ENCODE assay signal across 8 cellular contexts in genomic region chr22:28029201-28029948, GRCh38.
DNase-seq lines count a peak whose midpoint lies in the region; ATAC-seq lines count a peak whose summit lies in the region.

No MANE protein-coding gene starts in this region.

- H3K36me3 ChIP-seq in neuronal stem cell (replicated peaks in 1 of 2; ENCODE audit: control insufficient read depth in 2 of 2, insufficient read depth in 2 of 2, low read length in 2 of 2) = peaks cover 12 to 35% of the 10 kb centered on the region in 2 donors
- no peaks in the 10 kb centered on the region for H3K36me3 ChIP-seq in effector memory CD4-positive, alpha-beta T cell (ENCODE audit: control insufficient read depth, insufficient read depth, low read length)

- no peak overlapping the region for H3K4ac ChIP-seq in neuronal stem cell (ENCODE audit: low read length)

- H3K14ac ChIP-seq in neuronal stem cell (ENCODE audit: low read length) = no peak overlapping the region

- no peak overlapping the region for H2BK120ac ChIP-seq in neuronal stem cell (ENCODE audit: low read depth, low read length)

- H3K27ac ChIP-seq in neuronal stem cell (replicated peaks; ENCODE audit: low read length) = no peak overlapping the region
- no peak overlapping the region for H3K27ac ChIP-seq in effector memory CD4-positive, alpha-beta T cell (ENCODE audit: insufficient read depth, low read length, poor library complexity, severe bottlenecking)

- no peak overlapping the region for H3K9ac ChIP-seq in neuronal stem cell (ENCODE audit: low read depth, low read length, poor library complexity)

- no peaks in the 10 kb centered on the region for H3K27me3 ChIP-seq in neuronal stem cell (ENCODE audit: control insufficient read depth in 3 of 3, insufficient read depth in 3 of 3, low read depth in 1 of 3, low read length in 3 of 3)
- H3K27me3 ChIP-seq in effector memory CD4-positive, alpha-beta T cell (replicated peaks; ENCODE audit: control insufficient read depth, insufficient read depth, low read length, poor library complexity, severe bottlenecking) = no peaks in the 10 kb centered on the region

- no peak overlapping the region for H4K8ac ChIP-seq in neuronal stem cell (ENCODE audit: low read depth, low read length)

- no CpG with 5 or more reads among the region's 6 CpGs for WGBS in neuronal stem cell (ENCODE audit: extremely low coverage in 2 of 2, insufficient read length in 2 of 2, insufficient replicate concordance in 1 of 2), 2 donors

- no peak overlapping the region for H4K91ac ChIP-seq in neuronal stem cell (ENCODE audit: low read depth, low read length, poor library complexity)

- no peak overlapping the region for H2AK5ac ChIP-seq in neuronal stem cell (ENCODE audit: low read depth, low read length)

- H3K4me3 ChIP-seq in neuronal stem cell (ENCODE audit: low read length in 2 of 2) = peak overlapping the region in 1 of 2 donors; percentile 18
- no peak overlapping the region for H3K4me3 ChIP-seq in effector memory CD4-positive, alpha-beta T cell (ENCODE audit: insufficient read depth, low read depth, low read length, poor library complexity, severe bottlenecking)

- no peak overlapping the region for H2BK15ac ChIP-seq in neuronal stem cell (ENCODE audit: low read length)

- H2AFZ ChIP-seq in neuronal stem cell (ENCODE audit: low read length) = no peak overlapping the region

- no peaks in the 10 kb centered on the region for H3K79me1 ChIP-seq in neuronal stem cell (ENCODE audit: low read depth, low read length)

- H3K9me3 ChIP-seq in neuronal stem cell (replicated peaks in 1 of 2; ENCODE audit: control insufficient read depth in 2 of 2, insufficient read depth in 1 of 2, low read depth in 1 of 2, low read length in 2 of 2) = no peaks in the 10 kb centered on the region
- no peaks in the 10 kb centered on the region for H3K9me3 ChIP-seq in effector memory CD4-positive, alpha-beta T cell (ENCODE audit: control insufficient read depth, low read length)

- peak overlapping the region; percentile 45 for H2BK5ac ChIP-seq in neuronal stem cell (ENCODE audit: low read length)

- no peak overlapping the region for H3K4me2 ChIP-seq in neuronal stem cell (ENCODE audit: insufficient read depth, low read length, poor library complexity, severe bottlenecking)

- H3K23ac ChIP-seq in neuronal stem cell (ENCODE audit: low read depth, low read length, poor library complexity) = no peak overlapping the region

- ATAC-seq in GM19351 (IDR thresholded peaks at IDR 0.05; ENCODE audit: unreplicated experiment) = no peak
- no peak for ATAC-seq in HG03095 (IDR thresholded peaks at IDR 0.05; ENCODE audit: unreplicated experiment)

- DNase-seq in Daoy (ENCODE audit: low read depth) = peak; percentile 94
- DNase-seq in NCI-H2107 treated with DMSO at 0.1 percent for 48 hours (lab: John Stamatoyannopoulos, UW; ENCODE audit: unreplicated experiment) = peak; percentile 97
- peak; percentile 98 to 100 for DNase-seq in dermis microvascular lymphatic vessel endothelial cell (ENCODE audit: low read depth in 2 of 2)
- DNase-seq in neuronal stem cell (ENCODE audit: low spot score) = no peak
- DNase-seq in activated CD4-positive, alpha-beta T cell treated with anti-CD3 and anti-CD28 coated beads for 1 hour = no peak
- DNase-seq in effector memory CD4-positive, alpha-beta T cell = no peak

- no peak overlapping the region for H3K18ac ChIP-seq in neuronal stem cell (ENCODE audit: low read length)

- H3K4me1 ChIP-seq in neuronal stem cell (ENCODE audit: control insufficient read depth in 2 of 2, insufficient read depth in 1 of 2, low read depth in 1 of 2, low read length in 2 of 2) = peaks cover 9 to 29% of the 10 kb centered on the region in 2 donors
- H3K4me1 ChIP-seq in effector memory CD4-positive, alpha-beta T cell (ENCODE audit: control insufficient read depth, insufficient read depth, low read length, poor library complexity, severe bottlenecking) = no peaks in the 10 kb centered on the region

- H2BK12ac ChIP-seq in neuronal stem cell (ENCODE audit: low read length) = no peak overlapping the region

Comparison
In these comparisons a context has a peak if more than half of its experiments do, and no peak if none do; other contexts are left out.
1. DNase-seq: peak in Daoy (single experiment), NCI-H2107 treated with DMSO at 0.1 percent for 48 hours (single experiment) and dermis microvascular lymphatic vessel endothelial cell (2 of 2); none in neuronal stem cell (single experiment), activated CD4-positive, alpha-beta T cell treated with anti-CD3 and anti-CD28 coated beads for 1 hour (single experiment) and effector memory CD4-positive, alpha-beta T cell (0 of 3).